In the genomic region with DNA sequence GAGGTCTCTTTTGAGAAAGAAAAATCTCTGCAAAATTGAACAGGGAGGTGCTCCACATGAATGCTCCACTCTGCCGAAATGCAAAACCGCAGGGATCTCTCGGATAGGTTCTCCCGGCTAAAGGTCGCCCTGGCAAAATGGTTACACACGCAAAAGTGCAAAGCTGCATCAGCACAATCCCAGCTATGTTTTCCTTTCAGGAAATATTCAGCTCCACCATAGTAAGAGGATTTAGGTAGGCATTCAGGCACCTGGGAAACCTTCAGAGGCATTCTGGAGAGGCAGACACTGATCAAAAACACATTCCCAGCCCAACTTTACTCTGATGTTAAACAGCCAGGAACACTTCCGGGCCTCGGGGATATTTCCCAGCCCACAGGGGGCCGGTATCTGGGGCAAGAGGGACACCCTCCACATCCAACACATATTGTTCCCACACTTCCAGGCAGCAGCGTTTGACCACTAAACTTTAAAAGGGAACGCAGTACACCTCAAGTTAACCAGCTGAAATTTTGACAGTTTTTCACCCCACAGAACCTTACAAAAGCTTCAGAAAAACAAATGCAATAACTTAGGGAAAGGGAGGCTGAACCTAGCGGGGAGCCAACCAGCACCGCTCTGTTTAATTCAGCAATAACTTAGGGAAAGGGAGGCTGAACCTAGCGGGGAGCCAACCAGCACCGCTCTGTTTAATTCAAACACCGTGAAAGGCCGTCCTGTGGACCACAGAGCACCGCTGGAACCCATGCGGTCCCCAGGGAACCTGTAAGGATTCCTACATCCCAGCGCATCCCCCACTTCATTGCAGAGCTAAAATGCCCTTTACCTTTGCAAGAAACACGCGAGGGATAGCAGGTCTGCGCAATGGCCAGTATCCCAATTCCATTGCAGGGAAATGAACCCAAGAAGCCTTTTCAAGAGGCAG, we compare ENCODE assay signal across 1 cellular context.
TF ChIP-seq lines count a peak whose summit lies in the region.

No MANE protein-coding gene starts in this region.

TF ChIP-seq in H1, 55 proteins besides CTCF, POLR2A, EP300 and RAD21:
- TF ChIP-seq EZH2 (IDR thresholded peaks at IDR 0.05; ENCODE audit: low read depth, low read length, severe bottlenecking): peak; percentile 20
- TF ChIP-seq TBP (IDR thresholded peaks at IDR 0.05; ENCODE audit: low read depth, low read length): no peak
TF ChIP-seq in H1: peak in this region for 1.
